ENCODE assay signal across 1 cellular context in genomic region chr2:73072416-73072815, GRCh38.
TF ChIP-seq lines count a peak whose summit lies in the region.

No MANE protein-coding gene starts in this region.

TF ChIP-seq in HepG2, 621 proteins besides CTCF, POLR2A, EP300 and RAD21:
- TF ChIP-seq CHCHD3 (CRISPR knock-in tag; IDR thresholded peaks at IDR 0.05) = 0 out of 2 replicates have a peak, but pooled peaks have one; percentile 2
- TF ChIP-seq MZF1 (CRISPR knock-in tag; IDR thresholded peaks at IDR 0.05; ENCODE audit: borderline replicate concordance) = no peak
- TF ChIP-seq ZNF558 (CRISPR knock-in tag; IDR thresholded peaks at IDR 0.05; ENCODE audit: borderline replicate concordance) = 0 out of 2 replicates have a peak, but pooled peaks have one; percentile 9
